ENCODE assay signal across 25 cellular contexts in genomic region chr2:181250691-181251090, GRCh38.
DNase-seq lines count a peak whose midpoint lies in the region; TF ChIP-seq lines count a peak whose summit lies in the region.
"Had no signal": no experiment of that assay in that cellular context is flagged by ENCODE, and none has a peak within 500 bp of the region (broad histone marks: within the 10 kb centered on the region; RNA-seq: fewer than 3 reads in every experiment).

No MANE protein-coding gene starts in this region.

- H3K79me2 ChIP-seq in mammary epithelial cell (ENCODE audit: insufficient read depth, low read length) = no peaks in the 10 kb centered on the region
- no peaks in the 10 kb centered on the region for H3K79me2 ChIP-seq in OCI-LY7 (ENCODE audit: insufficient read depth, low read depth, low read length)

- H2AFZ ChIP-seq in mammary epithelial cell (ENCODE audit: low read depth, low read length) = no peak overlapping the region
- no peak overlapping the region for H2AFZ ChIP-seq in OCI-LY7 (ENCODE audit: low read length)

- H3K27ac Mint-ChIP-seq in osteocyte (ENCODE audit: unreplicated experiment) = no peak overlapping the region
- H3K27ac Mint-ChIP-seq: activated naive CD8-positive, alpha-beta T cell treated with anti-CD3 and anti-CD28 coated beads, Interleukin-2, amount 50 U/mL, for 24 hours; brain; stimulated activated memory B cell treated with anti-CD40 and anti-IgM and Interleukin-4, amounts not matched to agents 10 μg/mL and 1 μg/mL and 100 μg/mL, for 72 hours had no signal

- intact Hi-C loops in mammary epithelial cell (cut with micrococcal nuclease) (no loop called here), OCI-LY7 (cut with micrococcal nuclease; ENCODE audit: unreplicated experiment) (no loop called here)

- no peaks in the 10 kb centered on the region for H3K36me3 Mint-ChIP-seq in osteocyte (ENCODE audit: unreplicated experiment)
- H3K36me3 Mint-ChIP-seq: brain; stimulated activated memory B cell treated with anti-CD40 and anti-IgM and Interleukin-4, amounts not matched to agents 10 μg/mL and 1 μg/mL and 100 μg/mL, for 72 hours had no signal

- no peaks in the 10 kb centered on the region for H3K4me1 Mint-ChIP-seq in osteocyte (ENCODE audit: unreplicated experiment)
- H3K4me1 Mint-ChIP-seq: neural crest cell; stimulated activated memory B cell treated with anti-CD40 and anti-IgM and Interleukin-4, amounts not matched to agents 10 μg/mL and 1 μg/mL and 100 μg/mL, for 72 hours had no signal

- POLR2A ChIA-PET in OCI-LY7 (lab: Charles Lee) = interaction anchor here (1.1 kb wide), 1 partner anchor 10 kb away, joined by 3 read pairs; no protein-coding TSS in a partner anchor

- H3K27me3 Mint-ChIP-seq in osteocyte (ENCODE audit: unreplicated experiment) = no peaks in the 10 kb centered on the region
- H3K27me3 Mint-ChIP-seq: activated naive CD8-positive, alpha-beta T cell treated with anti-CD3 and anti-CD28 coated beads, Interleukin-2, amount 50 U/mL, for 24 hours; CD8-positive, alpha-beta memory T cell; stimulated activated memory B cell treated with anti-CD40 and anti-IgM and Interleukin-4, amounts not matched to agents 10 μg/mL and 1 μg/mL and 100 μg/mL, for 72 hours had no signal

- H3K4me3 Mint-ChIP-seq in osteocyte (ENCODE audit: unreplicated experiment) = no peak overlapping the region
- H3K4me3 Mint-ChIP-seq: activated naive CD8-positive, alpha-beta T cell treated with anti-CD3 and anti-CD28 coated beads, Interleukin-2, amount 50 U/mL, for 24 hours; brain; CD8-positive, alpha-beta memory T cell; neural crest cell; stimulated activated memory B cell treated with anti-CD40 and anti-IgM and Interleukin-4, amounts not matched to agents 10 μg/mL and 1 μg/mL and 100 μg/mL, for 72 hours had no signal

- no peaks in the 10 kb centered on the region for H4K20me1 ChIP-seq in mammary epithelial cell (ENCODE audit: insufficient read depth, low read length)
- H4K20me1 ChIP-seq in OCI-LY7 (ENCODE audit: insufficient read depth, low read length) = no peaks in the 10 kb centered on the region

- no peak overlapping the region for H3K9ac ChIP-seq in mammary epithelial cell (ENCODE audit: insufficient read depth, low read length)

- TF ChIP-seq CTCF in HL-60 (IDR thresholded peaks at IDR 0.05; ENCODE audit: insufficient read depth, low read length) (no peak), mammary epithelial cell (conservative IDR thresholded peaks at IDR 0.05 in 1 of 2, IDR thresholded peaks at IDR 0.05 in 1 of 2; ENCODE audit: extremely low read depth in 1 of 2, insufficient read depth in 1 of 2, low read depth in 1 of 2, low read length in 2 of 2) (no peak), osteocyte (IDR thresholded peaks at IDR 0.05) (no peak), OCI-LY7 (conservative IDR thresholded peaks at IDR 0.05; ENCODE audit: low read length) (no peak)

- no peaks in the 10 kb centered on the region for H3K9me3 ChIP-seq in mammary epithelial cell (replicated peaks; ENCODE audit: insufficient read depth, low read length)
- H3K9me3 ChIP-seq in OCI-LY7 (ENCODE audit: low read length) = no peaks in the 10 kb centered on the region
- H3K9me3 ChIP-seq: left ventricle myocardium inferior, prostate gland had no signal

- no peaks in the 10 kb centered on the region for H3K9me3 Mint-ChIP-seq in osteocyte (ENCODE audit: unreplicated experiment)
- H3K9me3 Mint-ChIP-seq: activated naive CD8-positive, alpha-beta T cell treated with anti-CD3 and anti-CD28 coated beads, Interleukin-2, amount 50 U/mL, for 24 hours; CD8-positive, alpha-beta memory T cell; immature natural killer cell; stimulated activated memory B cell treated with anti-CD40 and anti-IgM and Interleukin-4, amounts not matched to agents 10 μg/mL and 1 μg/mL and 100 μg/mL, for 72 hours had no signal

- H3K27me3 ChIP-seq in HL-60 (ENCODE audit: insufficient read depth, poor library complexity, severe bottlenecking) = no peaks in the 10 kb centered on the region
- no peaks in the 10 kb centered on the region for H3K27me3 ChIP-seq in mammary epithelial cell (ENCODE audit: insufficient read depth, low read length)

- WGBS in mammary epithelial cell (ENCODE audit: low coverage, missing lambda C conversion rate) = 67% methylated on average over 1 of the region's 1 CpG

- BruUV-seq in mammary epithelial cell (replicated peaks; lab: Mats Ljungman, UMichigan) (no TSS peak), OCI-LY7 (replicated peaks; lab: Mats Ljungman, UMichigan) (no TSS peak)

- H3K36me3 ChIP-seq in mammary epithelial cell (ENCODE audit: insufficient read depth, low read length) (no peaks in the 10 kb centered on the region), OCI-LY7 (ENCODE audit: insufficient read depth, low read length) (no peaks in the 10 kb centered on the region)
- H3K36me3 ChIP-seq: left ventricle myocardium inferior, prostate gland had no signal

- CTCF ChIA-PET in mammary epithelial cell (lab: Charles Lee; ENCODE audit: low non-redundant PET) = no interaction called here
- CTCF ChIA-PET in OCI-LY7 (lab: Charles Lee; ENCODE audit: unreplicated experiment) = no interaction called here

- DNase-seq in CD1c-positive myeloid dendritic cell (ENCODE audit: extremely low spot score) (peak; percentile 55), HL-60 (ENCODE audit: low read depth in 1 of 2, low spot score in 1 of 2) (peak; percentile 14 to 26), mammary epithelial cell (peak; percentile 11), iris pigment epithelial cell (ENCODE audit: low read depth) (peak; percentile 86), osteocyte (ENCODE audit: extremely low spot score, unreplicated experiment) (no peak), GOT3 (lab: John Stamatoyannopoulos, UW) (no peak), NCI-H345 (lab: John Stamatoyannopoulos, UW) (no peak), OCI-LY7 (ENCODE audit: low spot score) (no peak)
- DNase-seq: activated CD4-positive, alpha-beta T cell treated with anti-CD3 and anti-CD28 coated beads, Interleukin-2, amount 50 U/mL, for 4 hours; activated gamma-delta T cell; activated naive CD8-positive, alpha-beta T cell treated with anti-CD3 and anti-CD28 coated beads, Interleukin-2, amount 50 U/mL, for 24 hours; CD8-positive, alpha-beta memory T cell; cortex of kidney; DMS53; immature natural killer cell; left ventricle myocardium inferior; NCI-H146; NCI-H524; stimulated activated CD4-positive, alpha-beta T cell treated with anti-CD3 and anti-CD28 coated beads, Interleukin-1b, Interleukin-23, amount 100 ng/mL, for 48 hours had no signal

- no peaks in the 10 kb centered on the region for H3K9me2 ChIP-seq in OCI-LY7 (ENCODE audit: insufficient read depth, low read length)

- H3K4me3 ChIP-seq in HL-60 (replicated peaks; ENCODE audit: insufficient read depth, low read length) (no peak overlapping the region), mammary epithelial cell (replicated peaks in 1 of 3; ENCODE audit: insufficient read depth in 1 of 3, low read depth in 2 of 3, low read length in 3 of 3) (no peak overlapping the region), OCI-LY7 (ENCODE audit: low read depth, low read length, poor library complexity, severe bottlenecking) (no peak overlapping the region)
- H3K4me3 ChIP-seq: left ventricle myocardium inferior, prostate gland, skin epidermis had no signal

- in situ Hi-C loops in mammary epithelial cell (cut with MboI; ENCODE audit: low sequenced_read_pairs in 2 of 2) = no loop called here

- dilution Hi-C loops in mammary epithelial cell (cut with HindIII; ENCODE audit: low sequenced_read_pairs) = no loop called here

- H3K27ac ChIP-seq in HL-60 (replicated peaks) (no peak overlapping the region), mammary epithelial cell (ENCODE audit: insufficient read depth, low read depth, low read length) (no peak overlapping the region), OCI-LY7 (ENCODE audit: low read depth, low read length, poor library complexity, severe bottlenecking) (no peak overlapping the region)
- H3K27ac ChIP-seq: left ventricle myocardium inferior, prostate gland, RWPE1, skin epidermis had no signal

- H3K4me1 ChIP-seq in mammary epithelial cell (ENCODE audit: insufficient read depth, low read length) (no peaks in the 10 kb centered on the region), OCI-LY7 (ENCODE audit: insufficient read depth, low read length, poor library complexity, severe bottlenecking) (no peaks in the 10 kb centered on the region)
- H3K4me1 ChIP-seq: left ventricle myocardium inferior, prostate gland had no signal

- H3K4me2 ChIP-seq in mammary epithelial cell (ENCODE audit: insufficient read depth, low read depth, low read length) (no peak overlapping the region), OCI-LY7 (ENCODE audit: low read length) (no peak overlapping the region)

Comparison
In these comparisons a context has a peak if more than half of its experiments do, and no peak if none do; other contexts are left out.
1. DNase-seq: peak in CD1c-positive myeloid dendritic cell (single experiment), HL-60 (2 of 2), mammary epithelial cell (single experiment) and iris pigment epithelial cell (single experiment); none in osteocyte (single experiment), GOT3 (single experiment), NCI-H345 (single experiment) and OCI-LY7 (single experiment).